Comparison of ENCODE assay signal across 1 cellular context in genomic region chr3:128763967-128764366, GRCh38.
TF ChIP-seq lines count a peak whose summit lies in the region.

No MANE protein-coding gene starts in this region.

TF ChIP-seq in GM12878, 131 proteins besides CTCF, POLR2A, EP300 and RAD21 (continued from another document):
- TF ChIP-seq ZBTB40 (IDR thresholded peaks at IDR 0.05; ENCODE audit: borderline replicate concordance): no peak
- no peak for TF ChIP-seq SMC3 (IDR thresholded peaks at IDR 0.05; ENCODE audit: borderline replicate concordance, low read length)
- TF ChIP-seq CUX1 (IDR thresholded peaks at IDR 0.05; ENCODE audit: insufficient replicate concordance, low read depth, low read length): no peak
- TF ChIP-seq NKRF (conservative IDR thresholded peaks at IDR 0.05): no peak
- no peak for TF ChIP-seq USF2 (IDR thresholded peaks at IDR 0.05; ENCODE audit: borderline replicate concordance, low read depth, low read length)
- no peak for TF ChIP-seq CREB1 (IDR thresholded peaks at IDR 0.05; ENCODE audit: low read depth)
